1 cellular context compared by ENCODE assay signal in the genomic region with DNA sequence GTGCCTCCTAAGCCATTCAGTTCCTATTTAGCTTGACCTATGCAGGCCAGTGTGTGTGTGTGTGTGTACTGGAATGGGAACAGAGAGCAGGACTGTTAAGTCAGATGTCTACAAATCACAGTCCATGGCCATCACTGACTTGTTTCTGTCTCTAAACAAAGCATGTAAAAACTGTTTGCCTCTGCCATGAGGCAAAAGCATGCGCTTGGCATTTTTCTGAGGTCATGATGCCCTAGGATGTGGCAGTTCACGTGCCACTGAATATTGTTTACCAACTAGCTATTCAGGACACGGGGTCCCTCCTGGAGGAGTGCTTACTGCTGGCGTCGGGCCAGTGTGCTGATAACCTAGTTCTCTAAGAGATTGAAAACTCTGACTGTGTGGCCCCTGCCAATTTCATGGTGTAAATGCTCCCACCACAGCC.
TF ChIP-seq lines count a peak whose summit lies in the region.

No MANE protein-coding gene starts in this region.

TF ChIP-seq in HepG2, 621 proteins besides CTCF, POLR2A, EP300 and RAD21 (continued from another document and continues in another):
- TF ChIP-seq, protein P1, sequence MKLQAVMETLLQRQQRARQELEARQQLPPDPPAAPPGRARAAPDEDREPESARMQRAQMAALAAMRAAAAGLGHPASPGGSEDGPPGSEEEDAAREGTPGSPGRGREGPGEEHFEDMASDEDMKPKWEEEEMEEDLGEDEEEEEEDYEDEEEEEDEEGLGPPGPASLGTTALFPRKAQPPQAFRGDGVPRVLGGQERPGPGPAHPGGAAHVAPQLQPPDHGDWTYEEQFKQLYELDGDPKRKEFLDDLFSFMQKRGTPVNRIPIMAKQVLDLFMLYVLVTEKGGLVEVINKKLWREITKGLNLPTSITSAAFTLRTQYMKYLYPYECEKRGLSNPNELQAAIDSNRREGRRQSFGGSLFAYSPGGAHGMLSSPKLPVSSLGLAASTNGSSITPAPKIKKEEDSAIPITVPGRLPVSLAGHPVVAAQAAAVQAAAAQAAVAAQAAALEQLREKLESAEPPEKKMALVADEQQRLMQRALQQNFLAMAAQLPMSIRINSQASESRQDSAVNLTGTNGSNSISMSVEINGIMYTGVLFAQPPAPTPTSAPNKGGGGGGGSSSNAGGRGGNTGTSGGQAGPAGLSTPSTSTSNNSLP (IDR thresholded peaks at IDR 0.05; ENCODE audit: low read depth, low read length), result peak; percentile 55
- TF ChIP-seq HHEX (CRISPR knock-in tag; IDR thresholded peaks at IDR 0.05) (peak; percentile 76), ZNF432 (CRISPR knock-in tag; IDR thresholded peaks at IDR 0.05; ENCODE audit: borderline replicate concordance) (no peak), GATAD2A (CRISPR knock-in tag; IDR thresholded peaks at IDR 0.05) (peak; percentile 98), XRCC5 (optimal IDR thresholded peaks at IDR 0.05; ENCODE audit: low read length) (no peak), HCFC1 (IDR thresholded peaks at IDR 0.05; ENCODE audit: low read depth, low read length) (no peak), HNRNPLL (IDR thresholded peaks at IDR 0.05; ENCODE audit: low read depth, low read length, poor library complexity, severe bottlenecking) (no peak), ZNF598 (CRISPR knock-in tag; IDR thresholded peaks at IDR 0.05; ENCODE audit: borderline replicate concordance) (no peak), NR2F2 (IDR thresholded peaks at IDR 0.05; ENCODE audit: borderline replicate concordance, low read depth) (peak; percentile 78), TGIF2 (CRISPR knock-in tag; IDR thresholded peaks at IDR 0.05) (peak; percentile 81), ZNF703 (CRISPR knock-in tag; IDR thresholded peaks at IDR 0.05; ENCODE audit: borderline replicate concordance) (no peak), RBM39 (IDR thresholded peaks at IDR 0.05; ENCODE audit: low read depth, low read length, poor library complexity, severe bottlenecking) (no peak), HOXA9 (CRISPR knock-in tag; IDR thresholded peaks at IDR 0.05; ENCODE audit: borderline replicate concordance) (no peak)
- TF ChIP-seq, protein P2, sequence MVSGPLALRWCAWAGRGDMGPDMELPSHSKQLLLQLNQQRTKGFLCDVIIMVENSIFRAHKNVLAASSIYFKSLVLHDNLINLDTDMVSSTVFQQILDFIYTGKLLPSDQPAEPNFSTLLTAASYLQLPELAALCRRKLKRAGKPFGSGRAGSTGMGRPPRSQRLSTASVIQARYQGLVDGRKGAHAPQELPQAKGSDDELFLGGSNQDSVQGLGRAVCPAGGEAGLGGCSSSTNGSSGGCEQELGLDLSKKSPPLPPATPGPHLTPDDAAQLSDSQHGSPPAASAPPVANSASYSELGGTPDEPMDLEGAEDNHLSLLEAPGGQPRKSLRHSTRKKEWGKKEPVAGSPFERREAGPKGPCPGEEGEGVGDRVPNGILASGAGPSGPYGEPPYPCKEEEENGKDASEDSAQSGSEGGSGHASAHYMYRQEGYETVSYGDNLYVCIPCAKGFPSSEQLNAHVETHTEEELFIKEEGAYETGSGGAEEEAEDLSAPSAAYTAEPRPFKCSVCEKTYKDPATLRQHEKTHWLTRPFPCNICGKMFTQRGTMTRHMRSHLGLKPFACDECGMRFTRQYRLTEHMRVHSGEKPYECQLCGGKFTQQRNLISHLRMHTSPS (CRISPR knock-in tag; IDR thresholded peaks at IDR 0.05; ENCODE audit: low read depth), result peak; percentile 97
- TF ChIP-seq, protein P3, sequence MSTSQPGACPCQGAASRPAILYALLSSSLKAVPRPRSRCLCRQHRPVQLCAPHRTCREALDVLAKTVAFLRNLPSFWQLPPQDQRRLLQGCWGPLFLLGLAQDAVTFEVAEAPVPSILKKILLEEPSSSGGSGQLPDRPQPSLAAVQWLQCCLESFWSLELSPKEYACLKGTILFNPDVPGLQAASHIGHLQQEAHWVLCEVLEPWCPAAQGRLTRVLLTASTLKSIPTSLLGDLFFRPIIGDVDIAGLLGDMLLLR (CRISPR knock-in tag; IDR thresholded peaks at IDR 0.05), result no peak
- TF ChIP-seq, protein P4, sequence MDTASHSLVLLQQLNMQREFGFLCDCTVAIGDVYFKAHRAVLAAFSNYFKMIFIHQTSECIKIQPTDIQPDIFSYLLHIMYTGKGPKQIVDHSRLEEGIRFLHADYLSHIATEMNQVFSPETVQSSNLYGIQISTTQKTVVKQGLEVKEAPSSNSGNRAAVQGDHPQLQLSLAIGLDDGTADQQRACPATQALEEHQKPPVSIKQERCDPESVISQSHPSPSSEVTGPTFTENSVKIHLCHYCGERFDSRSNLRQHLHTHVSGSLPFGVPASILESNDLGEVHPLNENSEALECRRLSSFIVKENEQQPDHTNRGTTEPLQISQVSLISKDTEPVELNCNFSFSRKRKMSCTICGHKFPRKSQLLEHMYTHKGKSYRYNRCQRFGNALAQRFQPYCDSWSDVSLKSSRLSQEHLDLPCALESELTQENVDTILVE (CRISPR knock-in tag; IDR thresholded peaks at IDR 0.05), result no peak
- TF ChIP-seq, protein P5, sequence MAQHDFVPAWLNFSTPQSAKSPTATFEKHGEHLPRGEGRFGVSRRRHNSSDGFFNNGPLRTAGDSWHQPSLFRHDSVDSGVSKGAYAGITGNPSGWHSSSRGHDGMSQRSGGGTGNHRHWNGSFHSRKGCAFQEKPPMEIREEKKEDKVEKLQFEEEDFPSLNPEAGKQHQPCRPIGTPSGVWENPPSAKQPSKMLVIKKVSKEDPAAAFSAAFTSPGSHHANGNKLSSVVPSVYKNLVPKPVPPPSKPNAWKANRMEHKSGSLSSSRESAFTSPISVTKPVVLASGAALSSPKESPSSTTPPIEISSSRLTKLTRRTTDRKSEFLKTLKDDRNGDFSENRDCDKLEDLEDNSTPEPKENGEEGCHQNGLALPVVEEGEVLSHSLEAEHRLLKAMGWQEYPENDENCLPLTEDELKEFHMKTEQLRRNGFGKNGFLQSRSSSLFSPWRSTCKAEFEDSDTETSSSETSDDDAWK (CRISPR knock-in tag; IDR thresholded peaks at IDR 0.05), result no peak
- TF ChIP-seq, protein P6, sequence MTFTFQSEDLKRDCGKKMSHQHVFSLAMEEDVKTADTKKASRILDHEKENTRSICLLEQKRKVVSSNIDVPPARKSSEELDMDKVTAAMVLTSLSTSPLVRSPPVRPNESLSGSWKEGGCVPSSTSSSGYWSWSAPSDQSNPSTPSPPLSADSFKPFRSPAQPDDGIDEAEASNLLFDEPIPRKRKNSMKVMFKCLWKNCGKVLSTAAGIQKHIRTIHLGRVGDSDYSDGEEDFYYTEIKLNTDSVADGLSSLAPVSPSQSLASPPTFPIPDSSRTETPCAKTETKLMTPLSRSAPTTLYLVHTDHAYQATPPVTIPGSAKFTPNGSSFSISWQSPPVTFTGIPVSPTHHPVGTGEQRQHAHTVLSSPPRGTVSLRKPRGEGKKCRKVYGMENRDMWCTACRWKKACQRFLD (CRISPR knock-in tag; IDR thresholded peaks at IDR 0.05; ENCODE audit: borderline replicate concordance), result no peak
- TF ChIP-seq, protein P7, sequence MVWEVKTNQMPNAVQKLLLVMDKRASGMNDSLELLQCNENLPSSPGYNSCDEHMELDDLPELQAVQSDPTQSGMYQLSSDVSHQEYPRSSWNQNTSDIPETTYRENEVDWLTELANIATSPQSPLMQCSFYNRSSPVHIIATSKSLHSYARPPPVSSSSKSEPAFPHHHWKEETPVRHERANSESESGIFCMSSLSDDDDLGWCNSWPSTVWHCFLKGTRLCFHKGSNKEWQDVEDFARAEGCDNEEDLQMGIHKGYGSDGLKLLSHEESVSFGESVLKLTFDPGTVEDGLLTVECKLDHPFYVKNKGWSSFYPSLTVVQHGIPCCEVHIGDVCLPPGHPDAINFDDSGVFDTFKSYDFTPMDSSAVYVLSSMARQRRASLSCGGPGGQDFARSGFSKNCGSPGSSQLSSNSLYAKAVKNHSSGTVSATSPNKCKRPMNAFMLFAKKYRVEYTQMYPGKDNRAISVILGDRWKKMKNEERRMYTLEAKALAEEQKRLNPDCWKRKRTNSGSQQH (CRISPR knock-in tag; IDR thresholded peaks at IDR 0.05; ENCODE audit: low read depth), result peak; percentile 88; the same call in 1 of the 2 replicates
- TF ChIP-seq, protein P8, sequence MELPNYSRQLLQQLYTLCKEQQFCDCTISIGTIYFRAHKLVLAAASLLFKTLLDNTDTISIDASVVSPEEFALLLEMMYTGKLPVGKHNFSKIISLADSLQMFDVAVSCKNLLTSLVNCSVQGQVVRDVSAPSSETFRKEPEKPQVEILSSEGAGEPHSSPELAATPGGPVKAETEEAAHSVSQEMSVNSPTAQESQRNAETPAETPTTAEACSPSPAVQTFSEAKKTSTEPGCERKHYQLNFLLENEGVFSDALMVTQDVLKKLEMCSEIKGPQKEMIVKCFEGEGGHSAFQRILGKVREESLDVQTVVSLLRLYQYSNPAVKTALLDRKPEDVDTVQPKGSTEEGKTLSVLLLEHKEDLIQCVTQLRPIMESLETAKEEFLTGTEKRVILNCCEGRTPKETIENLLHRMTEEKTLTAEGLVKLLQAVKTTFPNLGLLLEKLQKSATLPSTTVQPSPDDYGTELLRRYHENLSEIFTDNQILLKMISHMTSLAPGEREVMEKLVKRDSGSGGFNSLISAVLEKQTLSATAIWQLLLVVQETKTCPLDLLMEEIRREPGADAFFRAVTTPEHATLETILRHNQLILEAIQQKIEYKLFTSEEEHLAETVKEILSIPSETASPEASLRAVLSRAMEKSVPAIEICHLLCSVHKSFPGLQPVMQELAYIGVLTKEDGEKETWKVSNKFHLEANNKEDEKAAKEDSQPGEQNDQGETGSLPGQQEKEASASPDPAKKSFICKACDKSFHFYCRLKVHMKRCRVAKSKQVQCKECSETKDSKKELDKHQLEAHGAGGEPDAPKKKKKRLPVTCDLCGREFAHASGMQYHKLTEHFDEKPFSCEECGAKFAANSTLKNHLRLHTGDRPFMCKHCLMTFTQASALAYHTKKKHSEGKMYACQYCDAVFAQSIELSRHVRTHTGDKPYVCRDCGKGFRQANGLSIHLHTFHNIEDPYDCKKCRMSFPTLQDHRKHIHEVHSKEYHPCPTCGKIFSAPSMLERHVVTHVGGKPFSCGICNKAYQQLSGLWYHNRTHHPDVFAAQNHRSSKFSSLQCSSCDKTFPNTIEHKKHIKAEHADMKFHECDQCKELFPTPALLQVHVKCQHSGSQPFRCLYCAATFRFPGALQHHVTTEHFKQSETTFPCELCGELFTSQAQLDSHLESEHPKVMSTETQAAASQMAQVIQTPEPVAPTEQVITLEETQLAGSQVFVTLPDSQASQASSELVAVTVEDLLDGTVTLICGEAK (IDR thresholded peaks at IDR 0.05), result no peak
- TF ChIP-seq, protein P8 (CRISPR knock-in tag; IDR thresholded peaks at IDR 0.05), result no peak; the same call in 1 of the 2 replicates
- TF ChIP-seq, protein P9, sequence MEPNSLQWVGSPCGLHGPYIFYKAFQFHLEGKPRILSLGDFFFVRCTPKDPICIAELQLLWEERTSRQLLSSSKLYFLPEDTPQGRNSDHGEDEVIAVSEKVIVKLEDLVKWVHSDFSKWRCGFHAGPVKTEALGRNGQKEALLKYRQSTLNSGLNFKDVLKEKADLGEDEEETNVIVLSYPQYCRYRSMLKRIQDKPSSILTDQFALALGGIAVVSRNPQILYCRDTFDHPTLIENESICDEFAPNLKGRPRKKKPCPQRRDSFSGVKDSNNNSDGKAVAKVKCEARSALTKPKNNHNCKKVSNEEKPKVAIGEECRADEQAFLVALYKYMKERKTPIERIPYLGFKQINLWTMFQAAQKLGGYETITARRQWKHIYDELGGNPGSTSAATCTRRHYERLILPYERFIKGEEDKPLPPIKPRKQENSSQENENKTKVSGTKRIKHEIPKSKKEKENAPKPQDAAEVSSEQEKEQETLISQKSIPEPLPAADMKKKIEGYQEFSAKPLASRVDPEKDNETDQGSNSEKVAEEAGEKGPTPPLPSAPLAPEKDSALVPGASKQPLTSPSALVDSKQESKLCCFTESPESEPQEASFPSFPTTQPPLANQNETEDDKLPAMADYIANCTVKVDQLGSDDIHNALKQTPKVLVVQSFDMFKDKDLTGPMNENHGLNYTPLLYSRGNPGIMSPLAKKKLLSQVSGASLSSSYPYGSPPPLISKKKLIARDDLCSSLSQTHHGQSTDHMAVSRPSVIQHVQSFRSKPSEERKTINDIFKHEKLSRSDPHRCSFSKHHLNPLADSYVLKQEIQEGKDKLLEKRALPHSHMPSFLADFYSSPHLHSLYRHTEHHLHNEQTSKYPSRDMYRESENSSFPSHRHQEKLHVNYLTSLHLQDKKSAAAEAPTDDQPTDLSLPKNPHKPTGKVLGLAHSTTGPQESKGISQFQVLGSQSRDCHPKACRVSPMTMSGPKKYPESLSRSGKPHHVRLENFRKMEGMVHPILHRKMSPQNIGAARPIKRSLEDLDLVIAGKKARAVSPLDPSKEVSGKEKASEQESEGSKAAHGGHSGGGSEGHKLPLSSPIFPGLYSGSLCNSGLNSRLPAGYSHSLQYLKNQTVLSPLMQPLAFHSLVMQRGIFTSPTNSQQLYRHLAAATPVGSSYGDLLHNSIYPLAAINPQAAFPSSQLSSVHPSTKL (CRISPR knock-in tag; IDR thresholded peaks at IDR 0.05), result peak; percentile 98
